In the genomic region with DNA sequence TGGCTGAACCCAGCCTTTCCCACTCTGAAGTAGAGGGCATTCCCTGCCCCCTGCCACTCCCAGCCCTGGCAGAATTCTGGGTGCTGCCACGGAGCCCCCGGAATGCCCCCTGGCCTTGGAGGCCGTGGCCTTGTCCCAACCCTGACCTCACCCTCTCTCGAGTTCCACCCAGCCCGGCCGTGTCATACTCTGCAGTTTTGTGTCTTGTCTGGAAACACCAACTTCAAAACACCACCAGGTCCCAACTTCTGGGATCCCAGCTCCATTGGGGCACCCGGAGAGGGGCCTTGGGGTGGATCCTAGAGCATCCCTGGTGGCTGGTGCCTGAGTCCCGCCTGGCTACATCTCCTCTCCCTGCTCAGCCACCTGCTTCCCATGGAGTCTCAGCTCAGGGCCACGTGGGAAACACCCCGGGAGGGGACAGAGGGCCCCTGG, we compare ENCODE assay signal across 23 cellular contexts.
"Had no signal": no experiment of that assay in that cellular context is flagged by ENCODE, and none has a peak within 500 bp of the region (broad histone marks: within the 10 kb centered on the region; RNA-seq: fewer than 3 reads in every experiment).

No MANE protein-coding gene starts in this region.

- ATAC-seq: activated naive CD8-positive, alpha-beta T cell treated with anti-CD3 and anti-CD28 coated beads, Interleukin-2, amount 50 U/mL, for 24 hours; activated T-cell treated with anti-CD3 and anti-CD28 coated beads, Interleukin-2, amount 50 U/mL, for 72 hours; heart left ventricle; left lung; natural killer cell treated with Interleukin-12 subunit alpha and Interleukin-12 subunit beta and Interleukin-15 and Interleukin-18, amount 100 ng/mL, for 72 hours; sciatic nerve; SK-N-SH treated with all-trans-retinoic acid at 6 μM for 48 hours had no signal

- H3K4me3 ChIP-seq: heart left ventricle, left lung, thoracic aorta had no signal

- H3K27ac ChIP-seq: heart left ventricle, left lung, thoracic aorta, VCaP had no signal

- FAIRE-seq: endometrium, keratinocyte, small intestine had no signal

- DNase-seq: activated CD4-positive, alpha-beta T cell treated with anti-CD3 and anti-CD28 coated beads, Interleukin-2, amount 50 U/mL, for 48 hours; activated CD8-positive, alpha-beta memory T cell treated with anti-CD3 and anti-CD28 coated beads, Interleukin-2, amount 50 U/mL, for 48 hours; activated effector memory CD4-positive, alpha-beta T cell treated with Interleukin-2 at 50 U/mL for 16 hours; activated naive CD4-positive, alpha-beta T cell treated with anti-CD3 and anti-CD28 coated beads for 36 hours; activated naive CD8-positive, alpha-beta T cell treated with anti-CD3 and anti-CD28 coated beads, Interleukin-2, amount 50 U/mL, for 24 hours; activated T-cell treated with anti-CD3 and anti-CD28 coated beads, Interleukin-2, amount 50 U/mL, for 72 hours; effector CD4-positive, alpha-beta T cell; mammary epithelial cell; midbrain; occipital lobe; small intestine; stimulated activated CD4-positive, alpha-beta T cell treated with anti-CD3 and anti-CD28 coated beads, Interleukin-15, amount 100 ng/mL, for 24 hours; stimulated activated CD8-positive, alpha-beta memory T cell treated with anti-CD3 and anti-CD28 coated beads, Interleukin-4, amount 100 ng/mL, for 48 hours; stimulated activated naive CD4-positive, alpha-beta T cell treated with Interleukin-2 at 50 U/mL for 16 hours had no signal

- H3K36me3 ChIP-seq: thoracic aorta had no signal

- H3K9me3 ChIP-seq: heart left ventricle, left lung, thoracic aorta had no signal
